9 cellular contexts compared by ENCODE assay signal in genomic region chr3:186990878-186991308, GRCh38.
DNase-seq lines count a peak whose midpoint lies in the region; ATAC-seq and TF ChIP-seq lines count a peak whose summit lies in the region.
"Had no signal": no experiment of that assay in that cellular context is flagged by ENCODE, and none has a peak within 500 bp of the region (broad histone marks: within the 10 kb centered on the region; RNA-seq: fewer than 3 reads in every experiment).

No MANE protein-coding gene starts in this region.

- no peak for TF ChIP-seq CTCF in GM20000 (IDR thresholded peaks at IDR 0.05; ENCODE audit: extremely low read depth, missing control alignments)

- no peaks in the 10 kb centered on the region for H3K27me3 Mint-ChIP-seq in activated T-cell treated with anti-CD3 and anti-CD28 coated beads, Interleukin-2, amount 50 U/mL, for 24 hours

- H3K4me3 Mint-ChIP-seq in activated T-cell treated with anti-CD3 and anti-CD28 coated beads, Interleukin-2, amount 50 U/mL, for 24 hours: no peak overlapping the region

- H3K27ac ChIP-seq in substantia nigra (ENCODE audit: low read depth, low read length, poor library complexity, severe bottlenecking): peak overlapping the region; percentile 60

- peaks cover 67% of the 10 kb centered on the region for H3K36me3 Mint-ChIP-seq in activated T-cell treated with anti-CD3 and anti-CD28 coated beads, Interleukin-2, amount 50 U/mL, for 24 hours (ENCODE audit: low read depth)

- no peaks in the 10 kb centered on the region for H3K9me3 Mint-ChIP-seq in activated T-cell treated with anti-CD3 and anti-CD28 coated beads, Interleukin-2, amount 50 U/mL, for 24 hours

- DNase-seq in activated T-cell treated with anti-CD3 and anti-CD28 coated beads, Interleukin-2, amount 50 U/mL, for 24 hours: no peak
- no peak for DNase-seq in activated T-cell treated with anti-CD3 and anti-CD28 coated beads, Interleukin-2, amount 50 U/mL, for 48 hours
- DNase-seq in astrocyte of the hippocampus (ENCODE audit: low read depth, low spot score) (peak; percentile 79), left lobe of liver (ENCODE audit: low spot score) (peak; percentile 86), substantia nigra (lab: John Stamatoyannopoulos, UW) (peak in 24 of 49 donors; percentile 9 to 77 (median 27)), NCI-H510A treated with DMSO at 0.1 percent for 48 hours (lab: John Stamatoyannopoulos, UW) (no peak), NCI-H2107 (lab: John Stamatoyannopoulos, UW) (no peak), GM20000 (ENCODE audit: low spot score) (no peak)
- DNase-seq: NCI-H446 treated with DMSO at 0.1 percent for 48 hours had no signal

- peaks cover 65% of the 10 kb centered on the region for H3K4me1 Mint-ChIP-seq in activated T-cell treated with anti-CD3 and anti-CD28 coated beads, Interleukin-2, amount 50 U/mL, for 24 hours (ENCODE audit: low read depth)

- peak overlapping the region; percentile 71 for H3K27ac Mint-ChIP-seq in activated T-cell treated with anti-CD3 and anti-CD28 coated beads, Interleukin-2, amount 50 U/mL, for 24 hours

- ATAC-seq in left lobe of liver: peak; percentile 66

Comparison
In these comparisons a context has a peak if more than half of its experiments do, and no peak if none do; other contexts are left out.
1. DNase-seq: peak in astrocyte of the hippocampus (single experiment) and left lobe of liver (single experiment); none in activated T-cell treated with anti-CD3 and anti-CD28 coated beads, Interleukin-2, amount 50 U/mL, for 24 hours (single experiment), activated T-cell treated with anti-CD3 and anti-CD28 coated beads, Interleukin-2, amount 50 U/mL, for 48 hours (0 of 2), NCI-H510A treated with DMSO at 0.1 percent for 48 hours (single experiment), NCI-H2107 (single experiment) and GM20000 (single experiment).